In the genomic region with DNA sequence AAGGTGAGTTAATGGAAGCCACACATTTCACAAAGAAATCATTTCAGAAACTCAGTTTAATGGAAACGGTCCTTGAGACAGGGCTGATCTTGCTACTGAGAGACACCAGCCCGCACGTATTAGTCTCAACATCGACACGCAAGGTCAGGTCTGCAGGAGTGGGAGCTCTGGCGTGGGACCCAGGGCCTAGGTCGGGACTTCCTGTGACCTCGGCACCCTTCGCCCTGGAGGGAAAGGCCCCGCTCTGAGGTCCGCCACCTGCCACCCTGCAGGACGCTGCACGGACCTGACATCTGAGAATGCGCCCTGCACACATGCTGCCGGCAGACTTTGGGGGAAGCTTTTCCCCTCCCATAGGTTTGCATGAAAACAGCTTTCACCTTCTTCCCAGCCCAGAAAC, we compare ENCODE assay signal across 22 cellular contexts.
"Had no signal": no experiment of that assay in that cellular context is flagged by ENCODE, and none has a peak within 500 bp of the region (broad histone marks: within the 10 kb centered on the region; RNA-seq: fewer than 3 reads in every experiment).

No MANE protein-coding gene starts in this region.

- H3K27me3 Mint-ChIP-seq: dendritic cell treated with granulocyte-macrophage colony-stimulating factor and Interleukin-4, amounts not matched to agents 40 ng/mL and 50 ng/mL, for 4 days; naive B cell had no signal

- H3K27me3 ChIP-seq: colonic mucosa, esophagus muscularis mucosa, foreskin keratinocyte, gastroesophageal sphincter, heart left ventricle, hepatocyte, left lung had no signal

- DNase-seq: colonic mucosa; cortex of kidney; effector CD4-positive, alpha-beta T cell; effector memory CD4-positive, alpha-beta T cell; foreskin keratinocyte; immature natural killer cell; islet precursor cell; kidney; kidney glomerular epithelial cell; left cardiac atrium; left ventricle myocardium superior; lower lobe of right lung; mesenchymal stem cell; mucosa of descending colon; naive B cell had no signal

- H3K27ac ChIP-seq: colonic mucosa, esophagus muscularis mucosa, foreskin keratinocyte, gastroesophageal sphincter, heart left ventricle, hepatocyte, left lung, lower lobe of right lung had no signal

- H3K4me3 Mint-ChIP-seq: dendritic cell treated with granulocyte-macrophage colony-stimulating factor and Interleukin-4, amounts not matched to agents 40 ng/mL and 50 ng/mL, for 4 days; immature natural killer cell; mesothelial cell of epicardium; naive B cell had no signal

- H3K4me3 ChIP-seq: colonic mucosa, esophagus muscularis mucosa, gastroesophageal sphincter, heart left ventricle, hepatocyte, left lung, lower lobe of right lung, mucosa of descending colon had no signal

- H3K27ac Mint-ChIP-seq: dendritic cell treated with granulocyte-macrophage colony-stimulating factor and Interleukin-4, amounts not matched to agents 40 ng/mL and 50 ng/mL, for 4 days; immature natural killer cell; mesothelial cell of epicardium had no signal

- H3K4me1 Mint-ChIP-seq: immature natural killer cell, mesothelial cell of epicardium had no signal

- H3K9me3 Mint-ChIP-seq: immature natural killer cell, naive B cell had no signal
